Comparison of ENCODE assay signal across 24 cellular contexts in genomic region chr14:36847366-36847765, GRCh38.
"Had no signal": no experiment of that assay in that cellular context is flagged by ENCODE, and none has a peak within 500 bp of the region (broad histone marks: within the 10 kb centered on the region; RNA-seq: fewer than 3 reads in every experiment).

No MANE protein-coding gene starts in this region.

- H3K4me3 Mint-ChIP-seq: immature natural killer cell; naive thymus-derived CD4-positive, alpha-beta T cell had no signal

- FAIRE-seq: endothelial cell of umbilical vein, frontal cortex, kidney had no signal

- H3K27ac Mint-ChIP-seq: immature natural killer cell; naive thymus-derived CD4-positive, alpha-beta T cell had no signal

- H3K27me3 ChIP-seq: esophagus muscularis mucosa, gastroesophageal sphincter, heart left ventricle, hepatocyte had no signal

- H3K79me2 ChIP-seq: hepatocyte had no signal

- H3K9me3 ChIP-seq: esophagus muscularis mucosa, gastroesophageal sphincter, heart left ventricle, left lung, lower lobe of right lung had no signal

- H2AFZ ChIP-seq: hepatocyte had no signal

- H3K4me1 ChIP-seq: esophagus muscularis mucosa, foreskin keratinocyte, gastroesophageal sphincter, heart left ventricle, left lung, lower lobe of right lung had no signal

- H3K4me2 ChIP-seq: hepatocyte had no signal

- ATAC-seq: foreskin keratinocyte; gastroesophageal sphincter; heart left ventricle; left colon; left lung; left ventricle myocardium superior; lower lobe of right lung; naive thymus-derived CD4-positive, alpha-beta T cell had no signal

- H3K27me3 Mint-ChIP-seq: naive thymus-derived CD4-positive, alpha-beta T cell had no signal

- H3K27ac ChIP-seq: coronary artery, dorsolateral prefrontal cortex, esophagus muscularis mucosa, foreskin keratinocyte, gastroesophageal sphincter, heart left ventricle, hepatocyte, left lung, lower lobe of right lung had no signal

- H3K36me3 ChIP-seq: esophagus muscularis mucosa, gastroesophageal sphincter, heart left ventricle, left lung, lower lobe of right lung had no signal

- H3K36me3 Mint-ChIP-seq: immature natural killer cell; naive thymus-derived CD4-positive, alpha-beta T cell had no signal

- H3K4me1 Mint-ChIP-seq: immature natural killer cell; naive thymus-derived CD4-positive, alpha-beta T cell had no signal

- DNase-seq: dermis blood vessel endothelial cell; dorsolateral prefrontal cortex; effector CD4-positive, alpha-beta T cell; effector memory CD4-positive, alpha-beta T cell; foreskin keratinocyte; heart left ventricle; hypothalamus; immature natural killer cell; islet precursor cell; kidney; kidney glomerular epithelial cell; left colon; left lung; left ventricle myocardium superior; lower lobe of right lung; mesenchymal stem cell; midbrain; naive thymus-derived CD4-positive, alpha-beta T cell had no signal

- H3K4me3 ChIP-seq: coronary artery, dorsolateral prefrontal cortex, esophagus muscularis mucosa, gastroesophageal sphincter, heart left ventricle, hepatocyte, left lung, lower lobe of right lung had no signal
